Comparison of ENCODE assay signal across 17 cellular contexts in genomic region chr9:93049491-93049890, GRCh38. TPM values are rescaled to one million over a fixed set of nuclear protein-coding genes. Genes with fewer than 3 reads are reported as not detected.
DNase-seq lines count a peak whose midpoint lies in the region; ATAC-seq and TF ChIP-seq lines count a peak whose summit lies in the region.
"Had no signal": no experiment of that assay in that cellular context is flagged by ENCODE, and none has a peak within 500 bp of the region (broad histone marks: within the 10 kb centered on the region; RNA-seq: fewer than 3 reads in every experiment).

No MANE protein-coding gene starts in this region.

- H3K27ac Mint-ChIP-seq in activated CD8-positive, alpha-beta T cell treated with anti-CD3 and anti-CD28 coated beads, Interleukin-2, amount 10 ng/mL, durations not matched to agents 7 days and 5 days, result peak overlapping the region; percentile 61
- no peak overlapping the region for H3K27ac Mint-ChIP-seq in activated CD8-positive, alpha-beta T cell treated with anti-CD3 and anti-CD28 coated beads for 36 hours
- H3K27ac Mint-ChIP-seq in endodermal cell (peak overlapping the region; percentile 31), neural progenitor cell (peak overlapping the region; percentile 67)
- H3K27ac Mint-ChIP-seq in CD4-positive, alpha-beta T cell, result no peak overlapping the region

- no peak for TF ChIP-seq POLR2A in esophagus squamous epithelium (IDR thresholded peaks at IDR 0.05)

- no peak for DNase-seq in activated CD8-positive, alpha-beta T cell treated with anti-CD3 and anti-CD28 coated beads, Interleukin-2, amount 10 ng/mL, durations not matched to agents 7 days and 5 days
- no peak for DNase-seq in activated CD8-positive, alpha-beta T cell treated with anti-CD3 and anti-CD28 coated beads for 36 hours
- DNase-seq in endodermal cell, result no peak
- DNase-seq in neural progenitor cell (ENCODE audit: low spot score), result no peak
- no peak for DNase-seq in esophagus squamous epithelium (lab: John Stamatoyannopoulos, UW)
- DNase-seq in SK-N-SH, result no peak
- no peak for DNase-seq in CD4-positive, alpha-beta T cell
- no peak for DNase-seq in stimulated activated naive CD8-positive, alpha-beta T cell treated with anti-CD3 and anti-CD28 coated beads, Interleukin-15, Interleukin-2, amounts not matched to agents 100 U/mL and 50 U/mL, for 24 hours
- DNase-seq: DND-41, GDM1, GM23248, NCI-H1048, NCI-H146, NCI-H2081 treated with DMSO at 0.1 percent for 48 hours, NCI-H510A treated with DMSO at 0.1 percent for 48 hours had no signal

- no peaks in the 10 kb centered on the region for H3K27me3 ChIP-seq in endodermal cell (ENCODE audit: control insufficient read depth, insufficient read depth, low read length, poor library complexity, severe bottlenecking)
- no peaks in the 10 kb centered on the region for H3K27me3 ChIP-seq in neural progenitor cell
- H3K27me3 ChIP-seq in esophagus squamous epithelium, result no peaks in the 10 kb centered on the region
- no peaks in the 10 kb centered on the region for H3K27me3 ChIP-seq in SK-N-SH (ENCODE audit: insufficient read depth)
- H3K27me3 ChIP-seq in CD4-positive, alpha-beta T cell (ENCODE audit: control insufficient read depth, insufficient read depth, low read length), result no peaks in the 10 kb centered on the region
- H3K27me3 ChIP-seq: BLaER1 treated with 17β-estradiol and CSF1 and Interleukin-3, amounts not matched to agents 10 nM and 100 nM had no signal

- H3K9me3 ChIP-seq in endodermal cell (ENCODE audit: control insufficient read depth, low read length) (no peaks in the 10 kb centered on the region), neural progenitor cell (ENCODE audit: low read depth) (no peaks in the 10 kb centered on the region), esophagus squamous epithelium (no peaks in the 10 kb centered on the region), SK-N-SH (no peaks in the 10 kb centered on the region)
- no peaks in the 10 kb centered on the region for H3K9me3 ChIP-seq in CD4-positive, alpha-beta T cell (ENCODE audit: control insufficient read depth, low read length)

- H3K4me3 Mint-ChIP-seq in activated CD8-positive, alpha-beta T cell treated with anti-CD3 and anti-CD28 coated beads, Interleukin-2, amount 10 ng/mL, durations not matched to agents 7 days and 5 days, result no peak overlapping the region
- H3K4me3 Mint-ChIP-seq in activated CD8-positive, alpha-beta T cell treated with anti-CD3 and anti-CD28 coated beads for 36 hours, result no peak overlapping the region
- no peak overlapping the region for H3K4me3 Mint-ChIP-seq in endodermal cell
- H3K4me3 Mint-ChIP-seq in neural progenitor cell, result no peak overlapping the region
- no peak overlapping the region for H3K4me3 Mint-ChIP-seq in CD4-positive, alpha-beta T cell

- H3K4me1 ChIP-seq in endodermal cell (ENCODE audit: control insufficient read depth, insufficient read depth, low read length) (peaks cover 5% of the 10 kb centered on the region), neural progenitor cell (peaks cover 14% of the 10 kb centered on the region), esophagus squamous epithelium (peaks cover 0 to 12% (median 5%) of the 10 kb centered on the region in 3 donors), SK-N-SH (ENCODE audit: control insufficient read depth in 1 of 2, insufficient read depth in 2 of 2, low read depth in 1 of 2, low read length in 1 of 2) (peaks cover 0 to 11% of the 10 kb centered on the region in 2 experiments; a peak in 1 of 4 replicates)

- H3K36me3 Mint-ChIP-seq in activated CD8-positive, alpha-beta T cell treated with anti-CD3 and anti-CD28 coated beads, Interleukin-2, amount 10 ng/mL, durations not matched to agents 7 days and 5 days (ENCODE audit: low read depth), result peaks cover 4% of the 10 kb centered on the region
- no peaks in the 10 kb centered on the region for H3K36me3 Mint-ChIP-seq in activated CD8-positive, alpha-beta T cell treated with anti-CD3 and anti-CD28 coated beads for 36 hours (ENCODE audit: low read depth)
- no peaks in the 10 kb centered on the region for H3K36me3 Mint-ChIP-seq in endodermal cell (ENCODE audit: low read depth)
- H3K36me3 Mint-ChIP-seq in neural progenitor cell, result peaks cover 5% of the 10 kb centered on the region
- no peaks in the 10 kb centered on the region for H3K36me3 Mint-ChIP-seq in CD4-positive, alpha-beta T cell (ENCODE audit: low read depth)

- H3K4me2 ChIP-seq in neural progenitor cell, result no peak overlapping the region
- no peak overlapping the region for H3K4me2 ChIP-seq in SK-N-SH
- H3K4me2 ChIP-seq: KMS-11 had no signal

- H4K20me1 ChIP-seq in neural progenitor cell (ENCODE audit: low read depth) (no peaks in the 10 kb centered on the region), SK-N-SH (ENCODE audit: insufficient read depth) (no peaks in the 10 kb centered on the region)
- H4K20me1 ChIP-seq: BLaER1 treated with 17β-estradiol and CSF1 and Interleukin-3, amounts not matched to agents 10 nM and 100 nM had no signal

- 89 to 93% methylated on average over 4 of the region's 4 CpGs for WGBS in endodermal cell (ENCODE audit: insufficient coverage in 1 of 2, insufficient read length in 1 of 2), 2 experiments
- WGBS in esophagus squamous epithelium, 2 donors, result 69 to 83% methylated on average over 2 to 4 of the region's 4 CpGs
- 31% methylated on average over 4 of the region's 4 CpGs for WGBS in SK-N-SH (ENCODE audit: low lambda C conversion rate)

- ATAC-seq in activated CD8-positive, alpha-beta T cell treated with anti-CD3 and anti-CD28 coated beads, Interleukin-2, amount 10 ng/mL, durations not matched to agents 7 days and 5 days, result no peak
- ATAC-seq in activated CD8-positive, alpha-beta T cell treated with anti-CD3 and anti-CD28 coated beads for 36 hours, result no peak
- no peak for ATAC-seq in CD4-positive, alpha-beta T cell (ENCODE audit: poor library complexity)
- ATAC-seq in stimulated activated naive CD8-positive, alpha-beta T cell treated with anti-CD3 and anti-CD28 coated beads, Interleukin-15, Interleukin-2, amounts not matched to agents 100 U/mL and 50 U/mL, for 24 hours, result no peak

- no peak for TF ChIP-seq RAD21 in SK-N-SH (IDR thresholded peaks at IDR 0.05; ENCODE audit: low read length)

- H3K79me2 ChIP-seq in neural progenitor cell (ENCODE audit: low read depth), result no peaks in the 10 kb centered on the region
- H3K79me2 ChIP-seq in SK-N-SH (ENCODE audit: insufficient read depth), result no peaks in the 10 kb centered on the region

- H3K36me3 ChIP-seq in endodermal cell (ENCODE audit: control insufficient read depth, insufficient read depth, low read length) (no peaks in the 10 kb centered on the region), neural progenitor cell (no peaks in the 10 kb centered on the region), esophagus squamous epithelium (no peaks in the 10 kb centered on the region), SK-N-SH (replicated peaks in 1 of 2; ENCODE audit: control insufficient read depth in 1 of 2, insufficient read depth in 2 of 2, low read length in 1 of 2) (no peaks in the 10 kb centered on the region)
- H3K36me3 ChIP-seq: BLaER1 treated with 17β-estradiol and CSF1 and Interleukin-3, amounts not matched to agents 10 nM and 100 nM had no signal

- no peak for TF ChIP-seq EP300 in SK-N-SH (IDR thresholded peaks at IDR 0.05; ENCODE audit: borderline replicate concordance in 1 of 2, low read depth in 1 of 2, low read length in 1 of 2)

- no peak for TF ChIP-seq CTCF in activated CD8-positive, alpha-beta T cell treated with anti-CD3 and anti-CD28 coated beads for 36 hours (IDR thresholded peaks at IDR 0.05)
- TF ChIP-seq CTCF in endodermal cell (conservative IDR thresholded peaks at IDR 0.05) (no peak), neural progenitor cell (IDR thresholded peaks at IDR 0.05) (no peak), esophagus squamous epithelium (IDR thresholded peaks at IDR 0.05) (no peak), SK-N-SH (IDR thresholded peaks at IDR 0.05) (no peak)
- no peak for TF ChIP-seq CTCF in CD4-positive, alpha-beta T cell (IDR thresholded peaks at IDR 0.05)

- CTCF ChIA-PET in activated CD8-positive, alpha-beta T cell treated with anti-CD3 and anti-CD28 coated beads, Interleukin-2, amount 10 ng/mL, durations not matched to agents 7 days and 5 days (lab: Charles Lee), result interaction anchor here (1.6 to 1.8 kb wide), 2 partner anchors 28 to 46 kb away, joined by 4 to 5 read pairs; no protein-coding TSS in a partner anchor
- CTCF ChIA-PET in activated CD8-positive, alpha-beta T cell treated with anti-CD3 and anti-CD28 coated beads for 36 hours (lab: Charles Lee), result interaction anchor here (1.4 to 3.3 kb wide), 4 partner anchors 9 to 59 kb away, joined by 4 to 11 read pairs (median 6); no protein-coding TSS in a partner anchor
- CTCF ChIA-PET in SK-N-SH (lab: Yijun Ruan, JAX), result interaction anchor here (1.0 to 1.9 kb wide), 2 partner anchors 46 to 60 kb away, joined by 3 to 5 read pairs; no protein-coding TSS in a partner anchor
- CTCF ChIA-PET in CD4-positive, alpha-beta T cell (lab: Charles Lee), result no interaction called here

- no peak overlapping the region for H3K4me3 ChIP-seq in endodermal cell (ENCODE audit: low read length)
- no peak overlapping the region for H3K4me3 ChIP-seq in neural progenitor cell
- H3K4me3 ChIP-seq in esophagus squamous epithelium, result no peak overlapping the region
- no peak overlapping the region for H3K4me3 ChIP-seq in SK-N-SH (ENCODE audit: low read depth in 2 of 2, low read length in 1 of 2)
- H3K4me3 ChIP-seq: BLaER1 treated with 17β-estradiol and CSF1 and Interleukin-3, amounts not matched to agents 10 nM and 100 nM; GM23248 had no signal

- H2AFZ ChIP-seq in neural progenitor cell (replicated peaks), result no peak overlapping the region
- H2AFZ ChIP-seq in SK-N-SH (ENCODE audit: low read depth), result no peak overlapping the region
- H2AFZ ChIP-seq: GM23248 had no signal

- intact Hi-C loops in activated CD8-positive, alpha-beta T cell treated with anti-CD3 and anti-CD28 coated beads for 36 hours (cut with micrococcal nuclease), result no loop called here
- intact Hi-C loops in esophagus squamous epithelium (cut with DNase I), result no loop called here
- intact Hi-C loops in CD4-positive, alpha-beta T cell (cut with DNase I, micrococcal nuclease), result no loop called here

- no peak overlapping the region for H3K9ac ChIP-seq in endodermal cell (ENCODE audit: extremely low read depth, low read length, poor library complexity, severe bottlenecking)
- no peak overlapping the region for H3K9ac ChIP-seq in neural progenitor cell
- H3K9ac ChIP-seq in SK-N-SH, result no peak overlapping the region
- H3K9ac ChIP-seq: BLaER1 treated with 17β-estradiol and CSF1 and Interleukin-3, amounts not matched to agents 10 nM and 100 nM; GM23248; KMS-11 had no signal

- POLR2A ChIA-PET in activated CD8-positive, alpha-beta T cell treated with anti-CD3 and anti-CD28 coated beads, Interleukin-2, amount 10 ng/mL, durations not matched to agents 7 days and 5 days (lab: Charles Lee), result interaction anchor here (0.6 to 1.4 kb wide), 3 partner anchors 10 to 24 kb away, joined by 3 to 4 read pairs (median 3); no protein-coding TSS in a partner anchor
- POLR2A ChIA-PET in activated CD8-positive, alpha-beta T cell treated with anti-CD3 and anti-CD28 coated beads for 36 hours (lab: Charles Lee), result interaction anchor here (1.0 to 2.3 kb wide), 7 partner anchors 9 to 46 kb away, joined by 3 to 11 read pairs (median 3); no protein-coding TSS in a partner anchor
- POLR2A ChIA-PET in SK-N-SH (lab: Yijun Ruan, JAX), result no interaction called here
- POLR2A ChIA-PET in CD4-positive, alpha-beta T cell (lab: Charles Lee), result interaction anchor here (1.0 to 3.7 kb wide), 4 partner anchors 8 to 21 kb away, joined by 3 to 12 read pairs (median 8); no protein-coding TSS in a partner anchor

- H3K27ac ChIP-seq in endodermal cell (ENCODE audit: low read depth, low read length), result no peak overlapping the region
- no peak overlapping the region for H3K27ac ChIP-seq in neural progenitor cell
- no peak overlapping the region for H3K27ac ChIP-seq in esophagus squamous epithelium
- H3K27ac ChIP-seq in SK-N-SH (ENCODE audit: low read depth in 2 of 2, low read length in 1 of 2), result no peak overlapping the region
- H3K27ac ChIP-seq in CD4-positive, alpha-beta T cell (ENCODE audit: low read depth, low read length), result no peak overlapping the region
- H3K27ac ChIP-seq: BLaER1 treated with 17β-estradiol and CSF1 and Interleukin-3, amounts not matched to agents 10 nM and 100 nM; GM23248; KMS-11 had no signal

- H3F3A ChIP-seq in neural progenitor cell (ENCODE audit: low read depth) (no peaks in the 10 kb centered on the region), SK-N-SH (replicated peaks; ENCODE audit: insufficient read depth) (no peaks in the 10 kb centered on the region)

- peaks cover 4% of the 10 kb centered on the region for H3K27me3 Mint-ChIP-seq in activated CD8-positive, alpha-beta T cell treated with anti-CD3 and anti-CD28 coated beads, Interleukin-2, amount 10 ng/mL, durations not matched to agents 7 days and 5 days (ENCODE audit: low read depth)
- no peaks in the 10 kb centered on the region for H3K27me3 Mint-ChIP-seq in activated CD8-positive, alpha-beta T cell treated with anti-CD3 and anti-CD28 coated beads for 36 hours
- no peaks in the 10 kb centered on the region for H3K27me3 Mint-ChIP-seq in endodermal cell (ENCODE audit: insufficient read depth)
- H3K27me3 Mint-ChIP-seq in neural progenitor cell (ENCODE audit: insufficient read depth, low read depth), result peaks cover 9% of the 10 kb centered on the region
- no peaks in the 10 kb centered on the region for H3K27me3 Mint-ChIP-seq in CD4-positive, alpha-beta T cell

- H3K9me3 Mint-ChIP-seq in activated CD8-positive, alpha-beta T cell treated with anti-CD3 and anti-CD28 coated beads, Interleukin-2, amount 10 ng/mL, durations not matched to agents 7 days and 5 days (ENCODE audit: insufficient read depth), result no peaks in the 10 kb centered on the region
- no peaks in the 10 kb centered on the region for H3K9me3 Mint-ChIP-seq in activated CD8-positive, alpha-beta T cell treated with anti-CD3 and anti-CD28 coated beads for 36 hours
- peaks cover 2% of the 10 kb centered on the region for H3K9me3 Mint-ChIP-seq in endodermal cell
- H3K9me3 Mint-ChIP-seq in neural progenitor cell, result peaks cover 4% of the 10 kb centered on the region
- no peaks in the 10 kb centered on the region for H3K9me3 Mint-ChIP-seq in CD4-positive, alpha-beta T cell

- H3K4me1 Mint-ChIP-seq in activated CD8-positive, alpha-beta T cell treated with anti-CD3 and anti-CD28 coated beads, Interleukin-2, amount 10 ng/mL, durations not matched to agents 7 days and 5 days (ENCODE audit: low read depth), result peaks cover 24% of the 10 kb centered on the region
- H3K4me1 Mint-ChIP-seq in activated CD8-positive, alpha-beta T cell treated with anti-CD3 and anti-CD28 coated beads for 36 hours (ENCODE audit: low read depth), result peaks cover 14% of the 10 kb centered on the region
- peaks cover 10% of the 10 kb centered on the region for H3K4me1 Mint-ChIP-seq in endodermal cell
- peaks cover 14% of the 10 kb centered on the region for H3K4me1 Mint-ChIP-seq in neural progenitor cell
- peaks cover 26% of the 10 kb centered on the region for H3K4me1 Mint-ChIP-seq in CD4-positive, alpha-beta T cell (ENCODE audit: low read depth)

- H3K9me2 ChIP-seq in SK-N-SH, result no peaks in the 10 kb centered on the region

RNA-seq across cellular contexts. Expression of gene SUSD3, which starts 9.0 kb away (rescaled TPM):
- 10 to 100 TPM; 57.9 to 59.6 TPM for total RNA-seq in activated CD8-positive, alpha-beta T cell treated with anti-CD3 and anti-CD28 coated beads, Interleukin-2, amount 10 ng/mL, durations not matched to agents 7 days and 5 days
- 10 to 100 TPM; 34.6 to 36.7 TPM for total RNA-seq in activated CD8-positive, alpha-beta T cell treated with anti-CD3 and anti-CD28 coated beads for 36 hours
- total RNA-seq in endodermal cell, result 1 to 10 TPM; 5.1 to 5.9 TPM
- polyA plus RNA-seq in endodermal cell (2013, experiment 1 of 2), result 3.1 TPM
- 2.7 TPM for polyA plus RNA-seq in endodermal cell (2013, experiment 2 of 2)
- 1.8 TPM in 1 of 2 replicates, not detected in the other for total RNA-seq in neural progenitor cell (ENCODE audit: low replicate concordance)
- total RNA-seq in esophagus squamous epithelium, result 1 to 10 TPM in 3 of 4 donors, under 1 TPM in 1; 0.22 to 5.8 (median 2.7) TPM
- polyA plus RNA-seq in SK-N-SH (2012; rRNA removed), result 0.49 and 0.67 TPM in 2 replicates
- polyA plus RNA-seq in SK-N-SH (2012; cell fraction: cytosol; rRNA removed), result 0.33 and 0.35 TPM in 2 replicates
- 0.09 and 0.13 TPM in 2 replicates for polyA plus RNA-seq in SK-N-SH (2012; cell fraction: nucleus; rRNA removed)
- 10 to 100 TPM; 33.9 to 35.6 TPM for total RNA-seq in CD4-positive, alpha-beta T cell
- polyA plus RNA-seq: GM23248 had no signal

RNA-seq across cellular contexts. Expression of gene CARD19, which starts 46.5 kb away (rescaled TPM):
- 10 to 100 TPM; 51.7 to 55.4 TPM for total RNA-seq in activated CD8-positive, alpha-beta T cell treated with anti-CD3 and anti-CD28 coated beads, Interleukin-2, amount 10 ng/mL, durations not matched to agents 7 days and 5 days
- total RNA-seq in activated CD8-positive, alpha-beta T cell treated with anti-CD3 and anti-CD28 coated beads for 36 hours, result 10 to 100 TPM; 42.9 to 43.4 TPM
- total RNA-seq in endodermal cell (10 to 100 TPM; 16.4 to 21.9 TPM), neural progenitor cell (ENCODE audit: low replicate concordance) (12.3 and 33.4 TPM in 2 replicates), esophagus squamous epithelium (10 to 100 TPM; 16.2 to 37.8 (median 29.0) TPM)
- polyA plus RNA-seq in endodermal cell (2013, experiment 1 of 2), result 32.1 TPM
- 29.8 TPM for polyA plus RNA-seq in endodermal cell (2013, experiment 2 of 2)
- polyA plus RNA-seq in SK-N-SH (2012; rRNA removed), result 141 and 165 TPM in 2 replicates
- polyA plus RNA-seq in SK-N-SH (2012; cell fraction: cytosol; rRNA removed), result 70.5 and 92.4 TPM in 2 replicates
- polyA plus RNA-seq in SK-N-SH (2012; cell fraction: nucleus; rRNA removed), result 149 and 161 TPM in 2 replicates
- total RNA-seq in CD4-positive, alpha-beta T cell, result 10 to 100 TPM; 38.8 to 39.2 TPM

Comparison
In these comparisons a context has a peak if more than half of its experiments do, and no peak if none do; other contexts are left out.
1. H3K27ac Mint-ChIP-seq: peak in activated CD8-positive, alpha-beta T cell treated with anti-CD3 and anti-CD28 coated beads, Interleukin-2, amount 10 ng/mL, durations not matched to agents 7 days and 5 days (single experiment), endodermal cell (single experiment) and neural progenitor cell (single experiment); none in activated CD8-positive, alpha-beta T cell treated with anti-CD3 and anti-CD28 coated beads for 36 hours (single experiment) and CD4-positive, alpha-beta T cell (single experiment).
2. RNA of gene SUSD3, which starts 9.0 kb away (total RNA-seq): 57.9 to 59.6 TPM in activated CD8-positive, alpha-beta T cell treated with anti-CD3 and anti-CD28 coated beads, Interleukin-2, amount 10 ng/mL, durations not matched to agents 7 days and 5 days, 34.6 to 36.7 TPM in activated CD8-positive, alpha-beta T cell treated with anti-CD3 and anti-CD28 coated beads for 36 hours and 33.9 to 35.6 TPM in CD4-positive, alpha-beta T cell; 5.1 to 5.9 TPM in endodermal cell, 0.22 to 5.8 TPM in esophagus squamous epithelium and 1.8 TPM in neural progenitor cell; every median in the first group is over 4 times any median in the second.